ENCODE assay signal across 8 cellular contexts in genomic region chr19:29663861-29664752, GRCh38. TPM values are rescaled to one million over a fixed set of nuclear protein-coding genes. Genes with fewer than 3 reads are reported as not detected.
DNase-seq lines count a peak whose midpoint lies in the region; ATAC-seq and TF ChIP-seq lines count a peak whose summit lies in the region.

No MANE protein-coding gene starts in this region.

- H3K27me3 ChIP-seq in GM23248 (replicated peaks; ENCODE audit: insufficient read depth): no peaks in the 10 kb centered on the region
- no peaks in the 10 kb centered on the region for H3K27me3 ChIP-seq in spleen (replicated peaks in 1 of 7)

- H3K9ac ChIP-seq in GM23248: peak overlapping the region; percentile 81; the same call in 1 of the 2 replicates

- H3K9me3 ChIP-seq in GM23248 (ENCODE audit: low read depth) (no peaks in the 10 kb centered on the region), spleen (no peaks in the 10 kb centered on the region)

- H3K27ac Mint-ChIP-seq in glutamatergic neuron (ENCODE audit: unreplicated experiment): no peak overlapping the region

- H3K4me2 ChIP-seq in GM23248 (ENCODE audit: unreplicated experiment): peak overlapping the region; percentile 3

- H3F3A ChIP-seq in GM23248 (ENCODE audit: insufficient read depth): peaks cover 41% of the 10 kb centered on the region

- TF ChIP-seq CTCF in VCaP (conservative IDR thresholded peaks at IDR 0.05) (no peak), glutamatergic neuron (IDR thresholded peaks at IDR 0.05; ENCODE audit: partially characterized antibody, unreplicated experiment) (no peak), spleen (IDR thresholded peaks at IDR 0.05 in 8 of 11, conservative IDR thresholded peaks at IDR 0.05 in 3 of 11) (no peak)

- no peaks in the 10 kb centered on the region for H3K36me3 ChIP-seq in GM23248 (ENCODE audit: low read depth)
- no peaks in the 10 kb centered on the region for H3K36me3 ChIP-seq in spleen

- ATAC-seq in HG02610 (IDR thresholded peaks at IDR 0.05; ENCODE audit: unreplicated experiment) (no peak), GM19328 (IDR thresholded peaks at IDR 0.05; ENCODE audit: unreplicated experiment) (no peak)

- H4K20me1 ChIP-seq in GM23248 (ENCODE audit: insufficient read depth): no peaks in the 10 kb centered on the region

- H3K4me3 Mint-ChIP-seq in glutamatergic neuron (ENCODE audit: unreplicated experiment): peak overlapping the region; percentile 74

- H3K9me2 ChIP-seq in GM23248 (ENCODE audit: insufficient read depth): no peaks in the 10 kb centered on the region

- intact Hi-C loops in spleen (cut with DNase I; ENCODE audit: low total_unique reads): loop anchor here (10.0 kb wide), 2 partner anchors 49 to 51 kb away; partner anchors contain the start of gene C19orf12

- in situ Hi-C loops in GM23248 (cut with MboI): no loop called here

- no peaks in the 10 kb centered on the region for H3K4me1 Mint-ChIP-seq in glutamatergic neuron (ENCODE audit: low read depth, unreplicated experiment)

- peak; percentile 69 for DNase-seq in GM23248
- no peak for DNase-seq in glutamatergic neuron
- DNase-seq in spleen: no peak
- no peak for DNase-seq in amygdala (lab: John Stamatoyannopoulos, UW)
- DNase-seq in activated CD4-positive, alpha-beta T cell treated with anti-CD3 and anti-CD28 coated beads for 1 hour: no peak

- WGBS in GM23248 (ENCODE audit: low coverage in 1 of 2, low lambda C conversion rate in 2 of 2, missing lambda C conversion rate in 2 of 2), 2 experiments: 65 to 72% methylated on average over 18 to 19 of the region's 19 CpGs
- 85 to 92% (median 90%) methylated on average over 19 of the region's 19 CpGs for WGBS in spleen, 5 donors

- H3K79me2 ChIP-seq in GM23248 (ENCODE audit: insufficient read depth): peaks cover 17% of the 10 kb centered on the region

- H2AFZ ChIP-seq in GM23248: no peak overlapping the region

- no peaks in the 10 kb centered on the region for H3K36me3 Mint-ChIP-seq in glutamatergic neuron (ENCODE audit: unreplicated experiment)

- H3K27me3 Mint-ChIP-seq in glutamatergic neuron (ENCODE audit: unreplicated experiment): peaks cover 11% of the 10 kb centered on the region

- H3K4me3 ChIP-seq in GM23248 (no peak overlapping the region), spleen (peak overlapping the region in 2 of 8 donors; percentile 89)

- no peaks in the 10 kb centered on the region for H3K9me3 Mint-ChIP-seq in glutamatergic neuron (ENCODE audit: unreplicated experiment)

- H3K4me1 ChIP-seq in GM23248 (ENCODE audit: insufficient read depth) (peaks cover 45% of the 10 kb centered on the region), spleen (peaks cover 32 to 71% (median 57%) of the 10 kb centered on the region in 6 donors)

- no peak for TF ChIP-seq POLR2A in spleen (IDR thresholded peaks at IDR 0.05)

- peak overlapping the region; percentile 98 for H3K27ac ChIP-seq in GM23248
- peak overlapping the region; percentile 85 for H3K27ac ChIP-seq in VCaP
- H3K27ac ChIP-seq in spleen: peak overlapping the region in 6 of 8 donors; percentile 52 to 93 (median 87)

RNA-seq across cellular contexts. Expression of gene PLEKHF1, which starts 1.2 kb away (rescaled TPM):
- total RNA-seq in GM23248 (2014; rRNA removed; shearing (Covaris generic)): 18.0 and 23.4 TPM in 2 replicates
- polyA plus RNA-seq in GM23248 (2016; fragmentation: Nextera tagmentation; extraction: Ambion mirVana) (9.0 and 9.3 TPM in 2 replicates), spleen (10 to 100 TPM in 2 of 3 donors, 1 to 10 TPM in 1; 9.7 to 18.6 (median 10.7) TPM)
- total RNA-seq in glutamatergic neuron (ENCODE audit: unreplicated experiment) (0.96 TPM), spleen (10 to 100 TPM; 12.4 to 28.0 (median 18.5) TPM)

RNA-seq across cellular contexts. Expression of gene C19orf12, which starts 51.0 kb away (rescaled TPM):
- total RNA-seq in GM23248 (2014; rRNA removed; shearing (Covaris generic)): 45.7 and 46.8 TPM in 2 replicates
- polyA plus RNA-seq in GM23248 (2016; fragmentation: Nextera tagmentation; extraction: Ambion mirVana) (33.4 and 34.2 TPM in 2 replicates), spleen (10 to 100 TPM; 13.8 to 19.3 (median 13.9) TPM)
- total RNA-seq in glutamatergic neuron (ENCODE audit: unreplicated experiment) (66.7 TPM), spleen (10 to 100 TPM; 24.2 to 36.9 (median 30.2) TPM)

RNA-seq across cellular contexts. Expression of gene POP4, which starts 58.0 kb away (rescaled TPM):
- 62.5 and 65.8 TPM in 2 replicates for total RNA-seq in GM23248 (2014; rRNA removed; shearing (Covaris generic))
- 132 and 139 TPM in 2 replicates for polyA plus RNA-seq in GM23248 (2016; fragmentation: Nextera tagmentation; extraction: Ambion mirVana)
- total RNA-seq in glutamatergic neuron (ENCODE audit: unreplicated experiment): 37.9 TPM
- total RNA-seq in spleen: 10 to 100 TPM; 49.3 to 73.1 (median 60.7) TPM
- 10 to 100 TPM; 54.5 to 69.1 (median 68.8) TPM for polyA plus RNA-seq in spleen
